In genomic region chr2:8679827-8680731, GRCh38 we compare ENCODE assay signal across 1 cellular context.
TF ChIP-seq lines count a peak whose summit lies in the region.

No MANE protein-coding gene starts in this region.

TF ChIP-seq in WTC11, 78 proteins besides CTCF, POLR2A, EP300 and RAD21 (continued from another document):
- TF ChIP-seq, protein P1, sequence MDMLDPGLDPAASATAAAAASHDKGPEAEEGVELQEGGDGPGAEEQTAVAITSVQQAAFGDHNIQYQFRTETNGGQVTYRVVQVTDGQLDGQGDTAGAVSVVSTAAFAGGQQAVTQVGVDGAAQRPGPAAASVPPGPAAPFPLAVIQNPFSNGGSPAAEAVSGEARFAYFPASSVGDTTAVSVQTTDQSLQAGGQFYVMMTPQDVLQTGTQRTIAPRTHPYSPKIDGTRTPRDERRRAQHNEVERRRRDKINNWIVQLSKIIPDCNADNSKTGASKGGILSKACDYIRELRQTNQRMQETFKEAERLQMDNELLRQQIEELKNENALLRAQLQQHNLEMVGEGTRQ (CRISPR knock-in tag; IDR thresholded peaks at IDR 0.05) = peak; percentile 82
- TF ChIP-seq ZNF317 (CRISPR knock-in tag; IDR thresholded peaks at IDR 0.05; ENCODE audit: borderline replicate concordance, low read depth) (no peak), GABPB1 (CRISPR knock-in tag; IDR thresholded peaks at IDR 0.05) (peak; percentile 66), NR3C1 (CRISPR knock-in tag; conservative IDR thresholded peaks at IDR 0.05; ENCODE audit: low read depth) (no peak), SOX15 (CRISPR knock-in tag; IDR thresholded peaks at IDR 0.05) (no peak), ETV6 (CRISPR knock-in tag; IDR thresholded peaks at IDR 0.05) (no peak), ZNF138 (CRISPR knock-in tag; conservative IDR thresholded peaks at IDR 0.05) (no peak), PRRX2 (CRISPR knock-in tag; IDR thresholded peaks at IDR 0.05) (no peak), FOXK1 (CRISPR knock-in tag; IDR thresholded peaks at IDR 0.05) (no peak), MYBL2 (CRISPR knock-in tag; IDR thresholded peaks at IDR 0.05) (no peak), SMAD3 (CRISPR knock-in tag; IDR thresholded peaks at IDR 0.05; ENCODE audit: borderline replicate concordance) (no peak), ZNF423 (CRISPR knock-in tag; IDR thresholded peaks at IDR 0.05) (peak; percentile 88), GRHL2 (CRISPR knock-in tag; IDR thresholded peaks at IDR 0.05; ENCODE audit: insufficient replicate concordance, severe bottlenecking) (no peak), JAZF1 (CRISPR knock-in tag; IDR thresholded peaks at IDR 0.05) (no peak), ZNF232 (CRISPR knock-in tag; IDR thresholded peaks at IDR 0.05) (no peak), USF1 (CRISPR knock-in tag; IDR thresholded peaks at IDR 0.05) (peak; percentile 80), NR1H2 (CRISPR knock-in tag; IDR thresholded peaks at IDR 0.05) (no peak), ELF4 (CRISPR knock-in tag; IDR thresholded peaks at IDR 0.05; ENCODE audit: low read depth) (no peak), PREB (CRISPR knock-in tag; IDR thresholded peaks at IDR 0.05; ENCODE audit: borderline replicate concordance) (no peak), ZNF219 (CRISPR knock-in tag; IDR thresholded peaks at IDR 0.05; ENCODE audit: borderline replicate concordance) (no peak), ZBTB21 (CRISPR knock-in tag; IDR thresholded peaks at IDR 0.05; ENCODE audit: borderline replicate concordance) (no peak), FOXJ3 (CRISPR knock-in tag; IDR thresholded peaks at IDR 0.05; ENCODE audit: borderline replicate concordance) (no peak), ZNF425 (CRISPR knock-in tag; conservative IDR thresholded peaks at IDR 0.05) (no peak), NFE2L1 (CRISPR knock-in tag; IDR thresholded peaks at IDR 0.05) (no peak)
- TF ChIP-seq, protein P2, sequence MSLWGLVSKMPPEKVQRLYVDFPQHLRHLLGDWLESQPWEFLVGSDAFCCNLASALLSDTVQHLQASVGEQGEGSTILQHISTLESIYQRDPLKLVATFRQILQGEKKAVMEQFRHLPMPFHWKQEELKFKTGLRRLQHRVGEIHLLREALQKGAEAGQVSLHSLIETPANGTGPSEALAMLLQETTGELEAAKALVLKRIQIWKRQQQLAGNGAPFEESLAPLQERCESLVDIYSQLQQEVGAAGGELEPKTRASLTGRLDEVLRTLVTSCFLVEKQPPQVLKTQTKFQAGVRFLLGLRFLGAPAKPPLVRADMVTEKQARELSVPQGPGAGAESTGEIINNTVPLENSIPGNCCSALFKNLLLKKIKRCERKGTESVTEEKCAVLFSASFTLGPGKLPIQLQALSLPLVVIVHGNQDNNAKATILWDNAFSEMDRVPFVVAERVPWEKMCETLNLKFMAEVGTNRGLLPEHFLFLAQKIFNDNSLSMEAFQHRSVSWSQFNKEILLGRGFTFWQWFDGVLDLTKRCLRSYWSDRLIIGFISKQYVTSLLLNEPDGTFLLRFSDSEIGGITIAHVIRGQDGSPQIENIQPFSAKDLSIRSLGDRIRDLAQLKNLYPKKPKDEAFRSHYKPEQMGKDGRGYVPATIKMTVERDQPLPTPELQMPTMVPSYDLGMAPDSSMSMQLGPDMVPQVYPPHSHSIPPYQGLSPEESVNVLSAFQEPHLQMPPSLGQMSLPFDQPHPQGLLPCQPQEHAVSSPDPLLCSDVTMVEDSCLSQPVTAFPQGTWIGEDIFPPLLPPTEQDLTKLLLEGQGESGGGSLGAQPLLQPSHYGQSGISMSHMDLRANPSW (CRISPR knock-in tag; conservative IDR thresholded peaks at IDR 0.05; ENCODE audit: low read depth) = no peak
- TF ChIP-seq, protein P3, sequence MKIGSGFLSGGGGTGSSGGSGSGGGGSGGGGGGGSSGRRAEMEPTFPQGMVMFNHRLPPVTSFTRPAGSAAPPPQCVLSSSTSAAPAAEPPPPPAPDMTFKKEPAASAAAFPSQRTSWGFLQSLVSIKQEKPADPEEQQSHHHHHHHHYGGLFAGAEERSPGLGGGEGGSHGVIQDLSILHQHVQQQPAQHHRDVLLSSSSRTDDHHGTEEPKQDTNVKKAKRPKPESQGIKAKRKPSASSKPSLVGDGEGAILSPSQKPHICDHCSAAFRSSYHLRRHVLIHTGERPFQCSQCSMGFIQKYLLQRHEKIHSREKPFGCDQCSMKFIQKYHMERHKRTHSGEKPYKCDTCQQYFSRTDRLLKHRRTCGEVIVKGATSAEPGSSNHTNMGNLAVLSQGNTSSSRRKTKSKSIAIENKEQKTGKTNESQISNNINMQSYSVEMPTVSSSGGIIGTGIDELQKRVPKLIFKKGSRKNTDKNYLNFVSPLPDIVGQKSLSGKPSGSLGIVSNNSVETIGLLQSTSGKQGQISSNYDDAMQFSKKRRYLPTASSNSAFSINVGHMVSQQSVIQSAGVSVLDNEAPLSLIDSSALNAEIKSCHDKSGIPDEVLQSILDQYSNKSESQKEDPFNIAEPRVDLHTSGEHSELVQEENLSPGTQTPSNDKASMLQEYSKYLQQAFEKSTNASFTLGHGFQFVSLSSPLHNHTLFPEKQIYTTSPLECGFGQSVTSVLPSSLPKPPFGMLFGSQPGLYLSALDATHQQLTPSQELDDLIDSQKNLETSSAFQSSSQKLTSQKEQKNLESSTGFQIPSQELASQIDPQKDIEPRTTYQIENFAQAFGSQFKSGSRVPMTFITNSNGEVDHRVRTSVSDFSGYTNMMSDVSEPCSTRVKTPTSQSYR (CRISPR knock-in tag; IDR thresholded peaks at IDR 0.05) = no peak
